Comparison of ENCODE assay signal across 8 cellular contexts in the genomic region with DNA sequence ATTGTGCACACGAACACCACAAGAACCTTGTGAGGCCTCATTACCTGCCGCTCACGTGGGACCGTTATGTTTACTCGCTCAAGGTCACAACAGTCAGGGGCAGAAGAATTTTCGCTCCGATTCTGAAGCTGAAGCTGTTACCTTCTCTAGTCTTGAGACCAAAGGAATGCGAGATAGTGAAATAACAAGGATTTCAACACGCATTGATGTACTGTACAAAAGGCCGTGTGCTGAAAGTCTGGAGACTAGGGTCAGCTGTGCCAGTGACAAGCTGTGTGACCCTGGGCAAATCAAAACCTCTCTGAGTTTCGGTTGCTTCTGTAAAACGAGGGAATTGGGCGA. TPM values are rescaled to one million over a fixed set of nuclear protein-coding genes. Genes with fewer than 3 reads are reported as not detected.
A peak's percentile ranks its signal among the peaks of the same experiment; 100 is the strongest.
DNase-seq lines count a peak whose midpoint lies in the region; ATAC-seq and TF ChIP-seq lines count a peak whose summit lies in the region.

No MANE protein-coding gene starts in this region.

- no peak for TF ChIP-seq POLR2A in ovary (IDR thresholded peaks at IDR 0.05)

- peak overlapping the region; percentile 100 for H3K27ac Mint-ChIP-seq in activated CD8-positive, alpha-beta T cell treated with anti-CD3 and anti-CD28 coated beads for 36 hours

- H3K27me3 Mint-ChIP-seq in activated CD8-positive, alpha-beta T cell treated with anti-CD3 and anti-CD28 coated beads for 36 hours, result no peaks in the 10 kb centered on the region

- H3K36me3 ChIP-seq in ovary, result no peaks in the 10 kb centered on the region

- no peaks in the 10 kb centered on the region for H3K27me3 ChIP-seq in ovary

- no peak for TF ChIP-seq CTCF in activated CD8-positive, alpha-beta T cell treated with anti-CD3 and anti-CD28 coated beads for 36 hours (IDR thresholded peaks at IDR 0.05)
- TF ChIP-seq CTCF in ovary (IDR thresholded peaks at IDR 0.05), result no peak

- peaks cover 38% of the 10 kb centered on the region for H3K36me3 Mint-ChIP-seq in activated CD8-positive, alpha-beta T cell treated with anti-CD3 and anti-CD28 coated beads for 36 hours (ENCODE audit: low read depth)

- H3K27ac ChIP-seq in ovary, result peak overlapping the region; percentile 97

- ATAC-seq in HG03460 (IDR thresholded peaks at IDR 0.05; ENCODE audit: unreplicated experiment) (peak; percentile 30), esophagus mucosa (peak; percentile 32)
- ATAC-seq in activated CD8-positive, alpha-beta T cell treated with anti-CD3 and anti-CD28 coated beads for 36 hours, result peak; percentile 48

- H3K9me3 Mint-ChIP-seq in activated CD8-positive, alpha-beta T cell treated with anti-CD3 and anti-CD28 coated beads for 36 hours, result peaks cover 25% of the 10 kb centered on the region

- peaks cover 56% of the 10 kb centered on the region for H3K4me1 Mint-ChIP-seq in activated CD8-positive, alpha-beta T cell treated with anti-CD3 and anti-CD28 coated beads for 36 hours (ENCODE audit: low read depth)

- CTCF ChIA-PET in activated CD8-positive, alpha-beta T cell treated with anti-CD3 and anti-CD28 coated beads for 36 hours (lab: Charles Lee), result interaction anchor here (0.7 to 1.0 kb wide), 2 partner anchors 117 to 226 kb away, joined by 3 to 4 read pairs; no protein-coding TSS in a partner anchor

- peaks cover 0 to 4% of the 10 kb centered on the region in 2 donors for H3K9me3 ChIP-seq in ovary

- peak overlapping the region; percentile 96 for H3K4me3 Mint-ChIP-seq in activated CD8-positive, alpha-beta T cell treated with anti-CD3 and anti-CD28 coated beads for 36 hours

- WGBS in ovary, 3 donors, result 0 to 2% (median 1%) methylated on average over 13 of the region's 13 CpGs

- peak; percentile 63 for DNase-seq in NCI-H2029 treated with DMSO at 0.1 percent for 48 hours (lab: John Stamatoyannopoulos, UW)
- DNase-seq in NCI-H2029 (lab: John Stamatoyannopoulos, UW), result no peak
- peak; percentile 79 for DNase-seq in activated CD8-positive, alpha-beta T cell treated with anti-CD3 and anti-CD28 coated beads for 36 hours
- peak in 2 of 5 donors; percentile 30 to 31 for DNase-seq in ovary
- DNase-seq in SKM-1 treated with dmso at 0.1 percent for 144 hours (lab: John Stamatoyannopoulos, UW; ENCODE audit: unreplicated experiment), result no peak
- no peak for DNase-seq in DMS79 (lab: John Stamatoyannopoulos, UW)

- TF ChIP-seq EP300 in ovary (IDR thresholded peaks at IDR 0.05), result no peak

- intact Hi-C loops in activated CD8-positive, alpha-beta T cell treated with anti-CD3 and anti-CD28 coated beads for 36 hours (cut with micrococcal nuclease), result loop anchor here (5.0 to 10.0 kb wide), 2 partner anchors 118 to 231 kb away; no protein-coding TSS in a partner anchor
- intact Hi-C loops in ovary (cut with DNase I), result loop anchor here in 3 of 4 donors (5.0 to 10.0 kb wide), 2 partner anchors 111 to 113 kb away; a partner anchor contains a TSS

- H3K4me1 ChIP-seq in ovary (ENCODE audit: insufficient read depth), result peaks cover 1% of the 10 kb centered on the region

- POLR2A ChIA-PET in activated CD8-positive, alpha-beta T cell treated with anti-CD3 and anti-CD28 coated beads for 36 hours (lab: Charles Lee), result interaction anchor here (0.8 to 2.1 kb wide), 19 partner anchors 10 to 288 kb away, joined by 3 to 11 read pairs (median 4); a partner anchor contains a TSS

- peak overlapping the region; percentile 57 for H3K4me3 ChIP-seq in ovary

RNA-seq across cellular contexts. Expression of a gene that starts 0.6 kb away (rescaled TPM):
- 10 to 100 TPM; 17.2 to 19.5 TPM for total RNA-seq in activated CD8-positive, alpha-beta T cell treated with anti-CD3 and anti-CD28 coated beads for 36 hours
- 3.8 TPM for total RNA-seq in esophagus mucosa
- 1 to 10 TPM; 2.8 to 6.4 (median 4.5) TPM for total RNA-seq in ovary
- 1 to 10 TPM; 1.4 to 5.8 TPM for polyA plus RNA-seq in ovary

Comparison
In these comparisons a context has a peak if more than half of its experiments do, and no peak if none do; other contexts are left out.
1. DNase-seq: peak in NCI-H2029 treated with DMSO at 0.1 percent for 48 hours (single experiment) and activated CD8-positive, alpha-beta T cell treated with anti-CD3 and anti-CD28 coated beads for 36 hours (single experiment); none in NCI-H2029 (single experiment), SKM-1 treated with dmso at 0.1 percent for 144 hours (single experiment) and DMS79 (single experiment).
2. Peak in every context shown above with its lines, with median percentiles within 50 percentile points of each other: ATAC-seq.